ENCODE assay signal across 1 cellular context in genomic region chr12:115570271-115570777, GRCh38.
TF ChIP-seq lines count a peak whose summit lies in the region.

No MANE protein-coding gene starts in this region.

TF ChIP-seq in GM23338, 12 proteins besides CTCF, POLR2A, EP300 and RAD21 (continued from another document):
- TF ChIP-seq ZNF462 (CRISPR knock-in tag; IDR thresholded peaks at IDR 0.05) (no peak), JUNB (IDR thresholded peaks at IDR 0.05; ENCODE audit: unreplicated experiment) (no peak), ZNF114 (CRISPR knock-in tag; IDR thresholded peaks at IDR 0.05) (no peak), EZH2 (IDR thresholded peaks at IDR 0.05; ENCODE audit: low read depth, unreplicated experiment) (no peak), NANOG (IDR thresholded peaks at IDR 0.05; ENCODE audit: borderline replicate concordance) (no peak), ETS1 (IDR thresholded peaks at IDR 0.05) (no peak), STAT1 (IDR thresholded peaks at IDR 0.05; ENCODE audit: unreplicated experiment) (no peak)
